Comparison of ENCODE assay signal across 8 cellular contexts in the genomic region with DNA sequence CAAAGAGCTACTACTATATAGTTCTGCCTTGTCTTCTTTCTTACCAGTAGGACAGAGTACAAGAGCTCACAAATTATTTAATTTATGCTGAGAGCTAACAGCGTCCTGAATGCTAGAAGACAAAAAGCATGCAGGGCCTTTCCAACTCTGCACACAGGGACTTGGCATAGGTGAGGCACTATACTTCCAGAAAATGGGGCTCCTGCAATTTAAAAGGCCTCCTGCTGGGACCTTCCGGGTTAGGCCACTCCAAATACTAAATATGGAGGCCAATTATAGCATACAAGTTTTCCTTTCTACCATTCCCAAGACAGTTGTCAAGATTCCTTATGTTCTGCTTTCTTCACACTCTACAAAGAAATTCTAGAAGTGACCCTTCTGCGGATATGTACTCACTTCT. TPM values are rescaled to one million over a fixed set of nuclear protein-coding genes. Genes with fewer than 3 reads are reported as not detected.
DNase-seq lines count a peak whose midpoint lies in the region; ATAC-seq and TF ChIP-seq lines count a peak whose summit lies in the region.

No MANE protein-coding gene starts in this region.

- H3K4me3 Mint-ChIP-seq in nephron progenitor cell: peak overlapping the region; percentile 92

- H3K36me3 Mint-ChIP-seq in nephron progenitor cell (ENCODE audit: low read depth): peaks cover 23% of the 10 kb centered on the region

- H3K9me3 Mint-ChIP-seq in nephron progenitor cell: no peaks in the 10 kb centered on the region

- peaks cover 24% of the 10 kb centered on the region for H3K4me1 Mint-ChIP-seq in nephron progenitor cell

- no peaks in the 10 kb centered on the region for H3K4me1 ChIP-seq in ectodermal cell (ENCODE audit: control insufficient read depth, insufficient read depth, low read length)

- ATAC-seq in GM19455 (IDR thresholded peaks at IDR 0.05; ENCODE audit: unreplicated experiment) (peak; percentile 9), HG02884 (IDR thresholded peaks at IDR 0.05; ENCODE audit: unreplicated experiment) (no peak), GM19328 (IDR thresholded peaks at IDR 0.05; ENCODE audit: unreplicated experiment) (no peak)

- no peaks in the 10 kb centered on the region for H3K9me3 ChIP-seq in ectodermal cell (ENCODE audit: control insufficient read depth, low read length)

- peaks cover 34% of the 10 kb centered on the region for H3K27me3 Mint-ChIP-seq in nephron progenitor cell (ENCODE audit: low read depth, poor library complexity)

- H3K36me3 ChIP-seq in BJ (ENCODE audit: control insufficient read depth, insufficient read depth, low read length) (peaks cover 2% of the 10 kb centered on the region; the same call in 1 of the 2 replicates), ectodermal cell (ENCODE audit: control insufficient read depth, insufficient read depth, low read length) (no peaks in the 10 kb centered on the region)

- TF ChIP-seq CTCF in BJ (IDR thresholded peaks at IDR 0.05; ENCODE audit: insufficient read depth, low read depth, low read length) (no peak), nephron progenitor cell (IDR thresholded peaks at IDR 0.05) (no peak)

- H3K4me3 ChIP-seq in BJ (ENCODE audit: low read depth, low read length): peak overlapping the region; percentile 89
- peak overlapping the region; percentile 91 for H3K4me3 ChIP-seq in ectodermal cell (ENCODE audit: insufficient read depth, low read depth, low read length)

- H3K27me3 ChIP-seq in BJ (ENCODE audit: control insufficient read depth, insufficient read depth, low read length) (no peaks in the 10 kb centered on the region), ectodermal cell (ENCODE audit: control insufficient read depth, insufficient read depth, low read length, poor library complexity, severe bottlenecking) (peaks cover 21% of the 10 kb centered on the region)

- no peak overlapping the region for H3K27ac ChIP-seq in ectodermal cell (ENCODE audit: insufficient read depth, low read depth, low read length, poor library complexity, severe bottlenecking)

- DNase-seq in BJ (ENCODE audit: low read depth) (no peak), OCI-M1 (lab: John Stamatoyannopoulos, UW) (peak; percentile 64), nephron progenitor cell (no peak), NCI-H82 treated with DMSO at 0.1 percent for 48 hours (lab: John Stamatoyannopoulos, UW; ENCODE audit: unreplicated experiment) (no peak)

- CTCF ChIA-PET in BJ (lab: Yijun Ruan, JAX): interaction anchor here (0.7 to 2.1 kb wide), 3 partner anchors 18 to 177 kb away, joined by 3 to 4 read pairs (median 3); partner anchors contain the start of gene DYNC2H1

- POLR2A ChIA-PET in BJ (lab: Charles Lee): no interaction called here

- peak overlapping the region; percentile 85 for H3K27ac Mint-ChIP-seq in nephron progenitor cell

- 0 to 1% methylated on average over 3 of the region's 3 CpGs for WGBS in ectodermal cell, 2 experiments

RNA-seq across cellular contexts. Expression of gene DCUN1D5, which starts 0.9 kb away (rescaled TPM):
- 27.7 and 39.9 TPM in 2 replicates for polyA plus RNA-seq in BJ (2011; rRNA removed)
- polyA minus RNA-seq in BJ (2011; rRNA and poly(A)+ RNA removed): 4.2 and 5.6 TPM in 2 replicates
- 46.8 TPM for polyA plus RNA-seq in ectodermal cell (2013, experiment 1 of 4)
- 51.0 TPM for polyA plus RNA-seq in ectodermal cell (2013, experiment 2 of 4)
- 42.1 TPM for polyA plus RNA-seq in ectodermal cell (2013, experiment 3 of 4)
- 41.1 TPM for polyA plus RNA-seq in ectodermal cell (2013, experiment 4 of 4)

RNA-seq across cellular contexts. Expression of gene DYNC2H1, which starts 18.2 kb away (rescaled TPM):
- 6.1 and 11.0 TPM in 2 replicates for polyA plus RNA-seq in BJ (2011; rRNA removed)
- 10.5 and 12.7 TPM in 2 replicates for polyA minus RNA-seq in BJ (2011; rRNA and poly(A)+ RNA removed)
- 26.7 TPM for polyA plus RNA-seq in ectodermal cell (2013, experiment 1 of 4)
- polyA plus RNA-seq in ectodermal cell (2013, experiment 2 of 4): 33.2 TPM
- polyA plus RNA-seq in ectodermal cell (2013, experiment 3 of 4): 19.2 TPM
- polyA plus RNA-seq in ectodermal cell (2013, experiment 4 of 4): 23.6 TPM
